22 cellular contexts compared by ENCODE assay signal in the genomic region with DNA sequence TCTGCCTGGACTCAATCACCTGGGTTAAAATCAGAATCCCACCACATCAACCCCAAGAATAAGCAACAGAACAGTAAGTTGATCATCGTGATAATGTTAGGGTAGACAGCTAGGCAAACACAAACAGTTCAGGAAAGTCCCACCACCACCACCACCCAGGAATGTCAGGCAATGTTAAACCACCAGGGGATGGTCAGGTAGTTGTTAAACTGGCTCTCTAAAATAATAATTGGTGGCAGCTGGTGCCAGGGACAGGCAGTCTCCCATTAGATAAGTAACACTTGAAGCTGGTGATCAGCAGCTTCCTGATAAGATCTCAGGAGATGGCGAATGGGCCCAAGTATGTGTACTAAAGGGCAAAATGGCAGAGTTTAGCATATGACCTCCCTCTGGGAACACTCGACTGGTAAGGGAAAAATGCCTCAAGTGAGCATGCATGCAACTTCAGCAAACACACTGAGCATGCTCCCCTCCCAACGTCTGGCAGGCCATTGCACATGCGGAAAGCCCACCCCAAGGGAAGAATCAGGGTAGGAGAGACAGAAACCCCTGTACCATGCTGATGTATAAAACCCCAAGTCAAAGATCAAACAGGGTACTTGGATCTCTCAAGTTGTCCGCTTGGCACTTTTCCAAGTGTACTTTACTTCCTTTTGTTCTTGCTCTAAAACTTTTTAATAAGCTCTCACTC.
DNase-seq lines count a peak whose midpoint lies in the region; ATAC-seq, FAIRE-seq and TF ChIP-seq lines count a peak whose summit lies in the region.
"Had no signal": no experiment of that assay in that cellular context is flagged by ENCODE, and none has a peak within 500 bp of the region (broad histone marks: within the 10 kb centered on the region; RNA-seq: fewer than 3 reads in every experiment).

No MANE protein-coding gene starts in this region.

- SMC1A ChIA-PET in GM12878 (lab: Charles Lee; ENCODE audit: uncharacterized antibody, unreplicated experiment): interaction anchor here (0.6 to 1.8 kb wide), 3 partner anchors 13 to 170 kb away, joined by 3 to 4 read pairs (median 3); no protein-coding TSS in a partner anchor

- H3K9me3 Mint-ChIP-seq in activated T-helper 2 cell treated with anti-CD3 and anti-CD28 coated beads, Interferon-gamma antibody, Interleukin-2, Interleukin-4, amounts not matched to agents 10 μg/mL and 5 μg/mL and 100 μg/mL, durations not matched to agents 14 hours and 24 hours and 36 hours: no peaks in the 10 kb centered on the region
- H3K9me3 Mint-ChIP-seq: activated naive CD4-positive, alpha-beta T cell treated with anti-CD3 and anti-CD28 coated beads, Interleukin-2, amount 50 U/mL, for 24 hours; activated T-cell treated with anti-CD3 and anti-CD28 coated beads, Interleukin-2, amount 50 U/mL, for 4 hours had no signal

- no peaks in the 10 kb centered on the region for H3K4me1 ChIP-seq in GM12878 (ENCODE audit: control insufficient read depth, insufficient read depth, low read length)

- DNase-seq in Caki2 (ENCODE audit: low read depth) (peak; percentile 54), GM12878 (ENCODE audit: low read depth, low spot score) (no peak), T-helper 1 cell (no peak)
- no peak for DNase-seq in activated T-helper 2 cell treated with anti-CD3 and anti-CD28 coated beads, Interferon-gamma antibody, Interleukin-2, Interleukin-4, amounts not matched to agents 10 μg/mL and 5 μg/mL and 100 μg/mL, durations not matched to agents 14 hours and 24 hours and 36 hours (ENCODE audit: low spot score)
- DNase-seq: activated CD8-positive, alpha-beta memory T cell treated with anti-CD3 and anti-CD28 coated beads for 24 hours; activated T-cell treated with anti-CD3 and anti-CD28 coated beads, Interleukin-2, amount 50 U/mL, for 4 hours; cerebellar nuclear complex; effector CD8-positive, alpha-beta T cell; EL; esophagus squamous epithelium; GM23248; Karpas-422; kidney; NCI-H1092; NCI-H2227 treated with DMSO at 0.1 percent for 48 hours; nucleus accumbens; T1000; upper lobe of left lung had no signal

- RAD21 ChIA-PET in GM12878 (lab: Charles Lee; ENCODE audit: unreplicated experiment): interaction anchor here (0.7 kb wide), 1 partner anchor 593 kb away, joined by 4 read pairs; no protein-coding TSS in a partner anchor

- H3K4me2 ChIP-seq in GM12878 (ENCODE audit: control insufficient read depth, insufficient read depth): no peak overlapping the region

- in situ Hi-C loops in Caki2 (cut with HindIII; ENCODE audit: low pct_unique_long_range_greater_than_20kb, low sequenced_read_pairs) (no loop called here), GM12878 (cut with MboI) (no loop called here)

- no peaks in the 10 kb centered on the region for H4K20me1 ChIP-seq in GM12878 (ENCODE audit: control insufficient read depth, insufficient read depth)

- CTCF ChIA-PET in GM12878 (lab: Yijun Ruan, JAX): no interaction called here

- H3K4me1 Mint-ChIP-seq in activated T-helper 2 cell treated with anti-CD3 and anti-CD28 coated beads, Interferon-gamma antibody, Interleukin-2, Interleukin-4, amounts not matched to agents 10 μg/mL and 5 μg/mL and 100 μg/mL, durations not matched to agents 14 hours and 24 hours and 36 hours (ENCODE audit: low read depth): no peaks in the 10 kb centered on the region

- no peak overlapping the region for H3K27ac Mint-ChIP-seq in activated T-helper 2 cell treated with anti-CD3 and anti-CD28 coated beads, Interferon-gamma antibody, Interleukin-2, Interleukin-4, amounts not matched to agents 10 μg/mL and 5 μg/mL and 100 μg/mL, durations not matched to agents 14 hours and 24 hours and 36 hours
- H3K27ac Mint-ChIP-seq: activated naive CD4-positive, alpha-beta T cell treated with anti-CD3 and anti-CD28 coated beads, Interleukin-2, amount 50 U/mL, for 24 hours had no signal

- no peak overlapping the region; the same call in 1 of the 2 replicates for H2AFZ ChIP-seq in GM12878 (ENCODE audit: control insufficient read depth, low read depth, low read length)
- H2AFZ ChIP-seq: GM23248 had no signal

- BruUV-seq in GM12878 (replicated peaks; lab: Mats Ljungman, UMichigan): no TSS peak

- peak; percentile 66 for ATAC-seq in HG03432 (IDR thresholded peaks at IDR 0.05; ENCODE audit: unreplicated experiment)
- peak; percentile 31; the same call in 2 of the 3 replicates for ATAC-seq in GM12878
- ATAC-seq in HG02798 (IDR thresholded peaks at IDR 0.05; ENCODE audit: poor library complexity, unreplicated experiment): no peak
- ATAC-seq: activated T-cell treated with anti-CD3 and anti-CD28 coated beads, Interleukin-2, amount 50 U/mL, for 4 hours had no signal

- no peak for TF ChIP-seq POLR2A in GM12878 (IDR thresholded peaks at IDR 0.05; ENCODE audit: low read depth, low read length)

- no peak overlapping the region for H3K9ac ChIP-seq in GM12878 (ENCODE audit: control insufficient read depth, insufficient read depth, low read length)
- H3K9ac ChIP-seq: GM23248 had no signal

- H3K36me3 ChIP-seq in GM12878 (ENCODE audit: control insufficient read depth in 2 of 2, insufficient read depth in 2 of 2, low read length in 1 of 2): no peaks in the 10 kb centered on the region
- H3K36me3 ChIP-seq: esophagus squamous epithelium, upper lobe of left lung had no signal

- H3K27ac ChIP-seq in C4-2B (no peak overlapping the region), GM12878 (ENCODE audit: control insufficient read depth, insufficient read depth) (no peak overlapping the region)
- H3K27ac ChIP-seq: esophagus squamous epithelium, GM23248, upper lobe of left lung had no signal

- no peak for TF ChIP-seq EP300 in GM12878 (IDR thresholded peaks at IDR 0.05; ENCODE audit: borderline replicate concordance in 1 of 2, control insufficient read depth in 1 of 2, low read depth in 2 of 2, low read length in 2 of 2)

- no peak for TF ChIP-seq RAD21 in GM12878 (IDR thresholded peaks at IDR 0.05; ENCODE audit: insufficient read depth, low read depth, low read length)

- intact Hi-C loops in GM12878 (cut with micrococcal nuclease; ENCODE audit: unreplicated experiment): no loop called here
- intact Hi-C loops in activated T-helper 2 cell treated with anti-CD3 and anti-CD28 coated beads, Interferon-gamma antibody, Interleukin-2, Interleukin-4, amounts not matched to agents 10 μg/mL and 5 μg/mL and 100 μg/mL, durations not matched to agents 14 hours and 24 hours and 36 hours (cut with micrococcal nuclease): no loop called here

- H3K9me3 ChIP-seq in GM12878 (replicated peaks; ENCODE audit: control insufficient read depth, insufficient read depth, low read length): no peaks in the 10 kb centered on the region; the same call in 2 of the 3 replicates
- H3K9me3 ChIP-seq: esophagus squamous epithelium, upper lobe of left lung had no signal

- H3K4me3 ChIP-seq in GM12878: no peak overlapping the region
- H3K4me3 ChIP-seq: esophagus squamous epithelium, GM23248, upper lobe of left lung had no signal

- H3K36me3 Mint-ChIP-seq in activated T-helper 2 cell treated with anti-CD3 and anti-CD28 coated beads, Interferon-gamma antibody, Interleukin-2, Interleukin-4, amounts not matched to agents 10 μg/mL and 5 μg/mL and 100 μg/mL, durations not matched to agents 14 hours and 24 hours and 36 hours (ENCODE audit: low read depth): no peaks in the 10 kb centered on the region
- H3K36me3 Mint-ChIP-seq: activated naive CD4-positive, alpha-beta T cell treated with anti-CD3 and anti-CD28 coated beads, Interleukin-2, amount 50 U/mL, for 24 hours had no signal

- TF ChIP-seq CTCF in C4-2B (conservative IDR thresholded peaks at IDR 0.05) (0 out of 2 replicates have a peak, but pooled peaks have one; percentile 5), GM12878 (IDR thresholded peaks at IDR 0.05 in 2 of 3, conservative IDR thresholded peaks at IDR 0.05 in 1 of 3; ENCODE audit: control insufficient read depth in 2 of 3, extremely low read depth in 1 of 3, insufficient read depth in 1 of 3, low read depth in 3 of 3, low read length in 3 of 3) (no peak)

- H3K27me3 Mint-ChIP-seq in activated T-helper 2 cell treated with anti-CD3 and anti-CD28 coated beads, Interferon-gamma antibody, Interleukin-2, Interleukin-4, amounts not matched to agents 10 μg/mL and 5 μg/mL and 100 μg/mL, durations not matched to agents 14 hours and 24 hours and 36 hours (ENCODE audit: low read depth): peaks cover 19% of the 10 kb centered on the region
- H3K27me3 Mint-ChIP-seq: activated naive CD4-positive, alpha-beta T cell treated with anti-CD3 and anti-CD28 coated beads, Interleukin-2, amount 50 U/mL, for 24 hours had no signal

- no peak overlapping the region for H3K4me3 Mint-ChIP-seq in activated T-helper 2 cell treated with anti-CD3 and anti-CD28 coated beads, Interferon-gamma antibody, Interleukin-2, Interleukin-4, amounts not matched to agents 10 μg/mL and 5 μg/mL and 100 μg/mL, durations not matched to agents 14 hours and 24 hours and 36 hours (ENCODE audit: low read depth)
- H3K4me3 Mint-ChIP-seq: activated naive CD4-positive, alpha-beta T cell treated with anti-CD3 and anti-CD28 coated beads, Interleukin-2, amount 50 U/mL, for 24 hours; activated T-cell treated with anti-CD3 and anti-CD28 coated beads, Interleukin-2, amount 50 U/mL, for 4 hours had no signal

- POLR2A ChIA-PET in GM12878 (lab: Charles Lee): no interaction called here

- H3K27me3 ChIP-seq in GM12878 (replicated peaks in 1 of 2; ENCODE audit: control insufficient read depth in 2 of 2, insufficient read depth in 2 of 2, low read length in 1 of 2): no peaks in the 10 kb centered on the region
- H3K27me3 ChIP-seq: esophagus squamous epithelium, upper lobe of left lung had no signal

- 64% methylated on average over 6 of the region's 6 CpGs for WGBS in GM12878 (ENCODE audit: insufficient coverage, insufficient replicate concordance, low lambda C conversion rate, missing lambda C conversion rate)

- FAIRE-seq in GM12878 (lab: Jason Lieb, UNC): no peak

- H3K79me2 ChIP-seq in GM12878 (ENCODE audit: control insufficient read depth, insufficient read depth, low read length): no peaks in the 10 kb centered on the region

TF ChIP-seq in GM12878, 131 proteins besides CTCF, POLR2A, EP300 and RAD21:
- TF ChIP-seq RCOR1 (conservative IDR thresholded peaks at IDR 0.05; ENCODE audit: low read depth, low read length) (no peak), CHD4 (IDR thresholded peaks at IDR 0.05) (no peak), ETV6 (conservative IDR thresholded peaks at IDR 0.05 in 1 of 2, IDR thresholded peaks at IDR 0.05 in 1 of 2; ENCODE audit: borderline replicate concordance in 1 of 2, low read depth in 1 of 2) (no peak), HDAC2 (IDR thresholded peaks at IDR 0.05) (no peak), SREBF1 (IDR thresholded peaks at IDR 0.05; ENCODE audit: low read length) (no peak), CBX3 (IDR thresholded peaks at IDR 0.05; ENCODE audit: borderline replicate concordance, low read depth) (no peak), ZNF24 (IDR thresholded peaks at IDR 0.05) (no peak)
TF ChIP-seq in GM12878: peak in this region for 0.
